ENCODE assay signal across 8 cellular contexts in genomic region chr9:26955921-26956886, GRCh38. TPM values are rescaled to one million over a fixed set of nuclear protein-coding genes. Genes with fewer than 3 reads are reported as not detected.
A peak's percentile ranks its signal among the peaks of the same experiment; 100 is the strongest.
DNase-seq lines count a peak whose midpoint lies in the region; TF ChIP-seq lines count a peak whose summit lies in the region.

Gene IFT74 (plus strand): TSS chr9:26956412. CDS start chr9:26961968, 5,556 bp downstream.

- H2BK120ac ChIP-seq in mesendoderm (ENCODE audit: low read depth, low read length) = no peak within 1 kb of the TSS

- H4K8ac ChIP-seq in mesendoderm (ENCODE audit: low read depth, low read length) = no peak within 1 kb of the TSS

- no peaks in the 10 kb centered on the region for H3K36me3 ChIP-seq in NT2/D1 (ENCODE audit: insufficient read depth, insufficient read length, low read length)
- H3K36me3 ChIP-seq in endodermal cell (ENCODE audit: control insufficient read depth, insufficient read depth, low read length) = no peaks in the 10 kb centered on the region
- no peaks in the 10 kb centered on the region for H3K36me3 ChIP-seq in mesendoderm (ENCODE audit: control insufficient read depth, insufficient read depth, low read length)

- no peak for TF ChIP-seq CTCF in GM20000 (IDR thresholded peaks at IDR 0.05; ENCODE audit: extremely low read depth, missing control alignments)
- TF ChIP-seq CTCF in endodermal cell (conservative IDR thresholded peaks at IDR 0.05) = no peak

- H3K27me3 ChIP-seq in NT2/D1 (ENCODE audit: insufficient read depth, insufficient read length) (no peaks in the 10 kb centered on the region), endodermal cell (ENCODE audit: control insufficient read depth, insufficient read depth, low read length, poor library complexity, severe bottlenecking) (no peaks in the 10 kb centered on the region), mesendoderm (ENCODE audit: insufficient read depth, low read length, poor library complexity) (no peaks in the 10 kb centered on the region)

- DNase-seq in COLO668 (lab: John Stamatoyannopoulos, UW; ENCODE audit: unreplicated experiment) (peak; percentile 95), GM20000 (ENCODE audit: low spot score) (peak; percentile 93), HS-5 (ENCODE audit: low read depth) (peak; percentile 90), NT2/D1 (ENCODE audit: low read depth, low spot score) (peak; percentile 90), endodermal cell (peak; percentile 97), mesendoderm (peak; percentile 99)
- DNase-seq in activated CD8-positive, alpha-beta memory T cell treated with anti-CD3 and anti-CD28 coated beads, Interleukin-2, amount 50 U/mL, for 24 hours (ENCODE audit: extremely low read depth) = peak; percentile 86
- DNase-seq in stimulated activated CD8-positive, alpha-beta memory T cell treated with anti-CD3 and anti-CD28 coated beads, Interleukin-12 subunit alpha, Interleukin-12 subunit beta, amount 100 ng/mL, for 4 hours (ENCODE audit: low read depth) = peak; percentile 82

- H3K9me3 ChIP-seq in NT2/D1 (ENCODE audit: insufficient read depth, low read length) (no peaks in the 10 kb centered on the region), endodermal cell (ENCODE audit: control insufficient read depth, low read length) (no peaks in the 10 kb centered on the region)

- no peak within 1 kb of the TSS for H2AK5ac ChIP-seq in mesendoderm (ENCODE audit: low read length)

- H3K27ac Mint-ChIP-seq in endodermal cell = peak within 1 kb of the TSS; percentile 94

- peak within 1 kb of the TSS; percentile 92 for H3K56ac ChIP-seq in mesendoderm (ENCODE audit: low read length)

- H2BK5ac ChIP-seq in mesendoderm (ENCODE audit: low read length) = no peak within 1 kb of the TSS

- H3K79me1 ChIP-seq in mesendoderm (ENCODE audit: low read length) = no peaks in the 10 kb centered on the region

- H3K27ac ChIP-seq in endodermal cell (ENCODE audit: low read depth, low read length) (peak within 1 kb of the TSS; percentile 96), mesendoderm (ENCODE audit: low read depth, low read length) (peak within 1 kb of the TSS; percentile 13)

- no peaks in the 10 kb centered on the region for H3K36me3 Mint-ChIP-seq in endodermal cell (ENCODE audit: low read depth)

- peaks cover 11% of the 10 kb centered on the region for H3K4me1 Mint-ChIP-seq in endodermal cell

- H2BK15ac ChIP-seq in mesendoderm (replicated peaks; ENCODE audit: low read depth) = no peak within 1 kb of the TSS

- H3K27me3 Mint-ChIP-seq in endodermal cell (ENCODE audit: insufficient read depth) = no peaks in the 10 kb centered on the region

- H3K18ac ChIP-seq in mesendoderm (ENCODE audit: low read length) = peak within 1 kb of the TSS; percentile 19

- no peak within 1 kb of the TSS for H3K23ac ChIP-seq in mesendoderm (ENCODE audit: low read length)

- peak within 1 kb of the TSS; percentile 70 for H3K4ac ChIP-seq in mesendoderm (ENCODE audit: low read depth, low read length)

- H3K4me3 ChIP-seq in NT2/D1 (ENCODE audit: insufficient read length, low read depth) (peak within 1 kb of the TSS; percentile 75), endodermal cell (ENCODE audit: low read length) (peak within 1 kb of the TSS; percentile 94), mesendoderm (ENCODE audit: low read length) (peak within 1 kb of the TSS; percentile 83)

- H3K9ac ChIP-seq in NT2/D1 (ENCODE audit: insufficient read length, low read depth) = peak within 1 kb of the TSS; percentile 84
- H3K9ac ChIP-seq in endodermal cell (ENCODE audit: extremely low read depth, low read length, poor library complexity, severe bottlenecking) = peak within 1 kb of the TSS; percentile 94
- H3K9ac ChIP-seq in mesendoderm (ENCODE audit: low read length) = peak within 1 kb of the TSS; percentile 87

- H4K5ac ChIP-seq in mesendoderm (ENCODE audit: low read length) = no peak within 1 kb of the TSS

- peak within 1 kb of the TSS; percentile 82 for H3K4me3 Mint-ChIP-seq in endodermal cell

- no peaks in the 10 kb centered on the region for H3K9me3 Mint-ChIP-seq in endodermal cell

- WGBS in endodermal cell (ENCODE audit: insufficient coverage in 1 of 2, insufficient read length in 1 of 2), 2 experiments = 6 to 21% methylated on average over 25 to 53 of the region's 53 CpGs
- WGBS in mesendoderm (ENCODE audit: extremely low coverage, insufficient coverage, low lambda C conversion rate) = no CpG with 5 or more reads among the region's 53 CpGs

- peak within 1 kb of the TSS; percentile 97 for H3K4me2 ChIP-seq in mesendoderm (ENCODE audit: low read length)

- H3K79me2 ChIP-seq in mesendoderm (ENCODE audit: control insufficient read depth, insufficient read depth, low read length) = no peaks in the 10 kb centered on the region

- H3K4me1 ChIP-seq in NT2/D1 (ENCODE audit: insufficient read depth, insufficient read length) = peaks cover 2% of the 10 kb centered on the region
- H3K4me1 ChIP-seq in endodermal cell (ENCODE audit: control insufficient read depth, insufficient read depth, low read length) = no peaks in the 10 kb centered on the region
- H3K4me1 ChIP-seq in mesendoderm (ENCODE audit: control insufficient read depth, low read depth, low read length) = no peaks in the 10 kb centered on the region

RNA-seq across cellular contexts. Expression of gene IFT74, which starts in this region (rescaled TPM):
- total RNA-seq in endodermal cell = 10 to 100 TPM; 17.6 to 28.5 TPM
- 17.2 TPM for polyA plus RNA-seq in endodermal cell (2013, experiment 1 of 2)
- 19.9 TPM for polyA plus RNA-seq in endodermal cell (2013, experiment 2 of 2)
- polyA plus RNA-seq in mesendoderm (2013, experiment 1 of 2) = 10.4 TPM
- polyA plus RNA-seq in mesendoderm (2013, experiment 2 of 2) = 10.4 TPM

Comparison
In these comparisons a context has a peak if more than half of its experiments do, and no peak if none do; other contexts are left out.
1. Peak in every context shown above with its lines: DNase-seq, H3K4me3 ChIP-seq and H3K27ac ChIP-seq.